21 cellular contexts compared by ENCODE assay signal in the genomic region with DNA sequence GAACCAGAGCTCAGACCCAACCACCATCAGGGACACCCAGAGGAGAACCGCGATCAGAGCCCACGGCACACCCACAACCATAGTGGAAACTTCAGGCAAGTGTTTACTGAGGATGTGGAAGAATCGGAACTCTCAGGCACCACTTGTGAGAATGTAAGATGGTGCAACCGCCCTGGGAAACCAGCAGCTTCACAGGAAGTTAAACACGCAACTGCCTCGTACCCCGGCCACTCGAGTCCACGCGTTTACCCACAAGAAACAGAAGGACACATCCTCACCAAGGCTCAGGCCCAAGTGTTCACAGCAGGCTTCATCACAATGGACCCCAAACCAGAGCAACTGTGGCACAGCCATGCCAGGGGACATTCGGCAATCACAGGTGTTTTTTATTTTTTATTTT. TPM values are rescaled to one million over a fixed set of nuclear protein-coding genes. Genes with fewer than 3 reads are reported as not detected.
DNase-seq lines count a peak whose midpoint lies in the region; ATAC-seq, FAIRE-seq and TF ChIP-seq lines count a peak whose summit lies in the region.
"Had no signal": no experiment of that assay in that cellular context is flagged by ENCODE, and none has a peak within 500 bp of the region (broad histone marks: within the 10 kb centered on the region; RNA-seq: fewer than 3 reads in every experiment).

No MANE protein-coding gene starts in this region.

- no peak overlapping the region for H4K91ac ChIP-seq in mesenchymal stem cell (ENCODE audit: low read length)

- no peak overlapping the region for H2BK120ac ChIP-seq in mesenchymal stem cell (ENCODE audit: low read depth, low read length)

- no peaks in the 10 kb centered on the region for H3K79me1 ChIP-seq in mesenchymal stem cell (replicated peaks; ENCODE audit: low read length, poor library complexity, severe bottlenecking)

- peak overlapping the region in 1 of 2 experiments; percentile 13 for H3K4ac ChIP-seq in mesenchymal stem cell (ENCODE audit: low read depth in 1 of 2, low read length in 2 of 2)

- no peaks in the 10 kb centered on the region for H3K79me2 ChIP-seq in astrocyte (ENCODE audit: insufficient read depth, low read length)

- H3K4me1 ChIP-seq in left ventricle myocardium inferior (peaks cover 16% of the 10 kb centered on the region), astrocyte (ENCODE audit: insufficient read depth, low read length) (peaks cover 18% of the 10 kb centered on the region), mesenchymal stem cell (ENCODE audit: control insufficient read depth, insufficient read depth, low read depth, low read length) (peaks cover 19% of the 10 kb centered on the region), upper lobe of left lung (peaks cover 0 to 8% (median 0%) of the 10 kb centered on the region in 4 donors)
- H3K4me1 ChIP-seq: A549 had no signal

- WGBS in mesenchymal stem cell = 93% methylated on average over 12 of the region's 12 CpGs
- WGBS in upper lobe of left lung, 2 donors = 61 to 79% methylated on average over 12 of the region's 12 CpGs

- H3K9me3 ChIP-seq in left ventricle myocardium inferior (replicated peaks) (no peaks in the 10 kb centered on the region), astrocyte (ENCODE audit: insufficient read depth, low read depth, low read length) (no peaks in the 10 kb centered on the region), mesenchymal stem cell (ENCODE audit: control insufficient read depth, low read length) (no peaks in the 10 kb centered on the region), upper lobe of left lung (no peaks in the 10 kb centered on the region)
- H3K9me3 ChIP-seq: A549 had no signal

- peak overlapping the region in 1 of 2 experiments; percentile 84 for H3K18ac ChIP-seq in mesenchymal stem cell (ENCODE audit: low read depth in 1 of 2, low read length in 2 of 2)

- H4K8ac ChIP-seq in mesenchymal stem cell (ENCODE audit: low read length) = no peak overlapping the region

- H3K27ac Mint-ChIP-seq in astrocyte (ENCODE audit: unreplicated experiment) = no peak overlapping the region
- no peak overlapping the region for H3K27ac Mint-ChIP-seq in type B pancreatic cell
- H3K27ac Mint-ChIP-seq: HFFc6 had no signal

- H2AFZ ChIP-seq in astrocyte (ENCODE audit: low read depth, low read length) (peak overlapping the region; percentile 22), mesenchymal stem cell (ENCODE audit: low read depth, low read length) (no peak overlapping the region)
- H2AFZ ChIP-seq: PC-9 had no signal

- no peak for FAIRE-seq in astrocyte (lab: Jason Lieb, UNC)
- FAIRE-seq: A549, GM12878, GM18507 had no signal

- H3K9ac ChIP-seq in astrocyte (ENCODE audit: low read length) (no peak overlapping the region), mesenchymal stem cell (ENCODE audit: low read length) (no peak overlapping the region)
- H3K9ac ChIP-seq: KMS-11 had no signal

- H3K9me3 Mint-ChIP-seq in astrocyte (ENCODE audit: unreplicated experiment) (no peaks in the 10 kb centered on the region), type B pancreatic cell (no peaks in the 10 kb centered on the region)
- H3K9me3 Mint-ChIP-seq: HFFc6 had no signal

- H2BK12ac ChIP-seq in mesenchymal stem cell (ENCODE audit: low read length in 2 of 2) = peak overlapping the region; percentile 29 to 95

- H3K14ac ChIP-seq in mesenchymal stem cell (ENCODE audit: low read length in 2 of 2) = no peak overlapping the region

- ATAC-seq in left cardiac atrium (no peak), upper lobe of left lung (ENCODE audit: low FRiP score in 2 of 2) (no peak), GM21717 (IDR thresholded peaks at IDR 0.05; ENCODE audit: unreplicated experiment) (no peak)
- ATAC-seq: A549, GM12878 had no signal

- peak overlapping the region; percentile 23 for H2AK5ac ChIP-seq in mesenchymal stem cell (ENCODE audit: low read length, severe bottlenecking)

- no peaks in the 10 kb centered on the region for H3K36me3 ChIP-seq in left ventricle myocardium inferior
- H3K36me3 ChIP-seq in astrocyte (ENCODE audit: insufficient read depth, low read length) = no peaks in the 10 kb centered on the region
- no peaks in the 10 kb centered on the region for H3K36me3 ChIP-seq in mesenchymal stem cell (ENCODE audit: control insufficient read depth in 1 of 2, insufficient read depth in 2 of 2, low read depth in 1 of 2, low read length in 2 of 2)
- H3K36me3 ChIP-seq in upper lobe of left lung = no peaks in the 10 kb centered on the region

- no peak for TF ChIP-seq CTCF in left ventricle myocardium inferior (IDR thresholded peaks at IDR 0.05; ENCODE audit: borderline replicate concordance)
- no peak for TF ChIP-seq CTCF in astrocyte (IDR thresholded peaks at IDR 0.05; ENCODE audit: insufficient read depth, low read depth, low read length)
- TF ChIP-seq CTCF in type B pancreatic cell (conservative IDR thresholded peaks at IDR 0.05) = no peak
- TF ChIP-seq CTCF in upper lobe of left lung (IDR thresholded peaks at IDR 0.05) = no peak

- H3K36me3 Mint-ChIP-seq in astrocyte (ENCODE audit: low read depth, unreplicated experiment) (no peaks in the 10 kb centered on the region), type B pancreatic cell (no peaks in the 10 kb centered on the region)

- TF ChIP-seq POLR2A in upper lobe of left lung (IDR thresholded peaks at IDR 0.05) = no peak

- H3K4me3 ChIP-seq in left ventricle myocardium inferior = no peak overlapping the region
- no peak overlapping the region for H3K4me3 ChIP-seq in astrocyte (ENCODE audit: insufficient read depth, low read depth, low read length)
- H3K4me3 ChIP-seq in mesenchymal stem cell (ENCODE audit: insufficient read depth in 1 of 2, low read depth in 1 of 2, low read length in 2 of 2) = no peak overlapping the region
- H3K4me3 ChIP-seq in upper lobe of left lung = no peak overlapping the region
- H3K4me3 ChIP-seq: A549, GM12878, PC-9 had no signal

- no peak for TF ChIP-seq EP300 in upper lobe of left lung (IDR thresholded peaks at IDR 0.05)

- H3K27ac ChIP-seq in left ventricle myocardium inferior (replicated peaks) = peak overlapping the region; percentile 47
- no peak overlapping the region for H3K27ac ChIP-seq in astrocyte (ENCODE audit: low read depth, low read length)
- H3K27ac ChIP-seq in mesenchymal stem cell (ENCODE audit: low read length, poor library complexity, severe bottlenecking) = no peak overlapping the region
- H3K27ac ChIP-seq in upper lobe of left lung = no peak overlapping the region
- H3K27ac ChIP-seq: A549, HL-60, KMS-11, PC-9 had no signal

- no peak overlapping the region for H3K4me3 Mint-ChIP-seq in astrocyte (ENCODE audit: unreplicated experiment)
- H3K4me3 Mint-ChIP-seq in type B pancreatic cell = no peak overlapping the region
- H3K4me3 Mint-ChIP-seq: HFFc6 had no signal

- H4K20me1 ChIP-seq in astrocyte (ENCODE audit: insufficient read depth, low read length) = no peaks in the 10 kb centered on the region

- intact Hi-C loops in left ventricle myocardium inferior (cut with micrococcal nuclease) (no loop called here), left cardiac atrium (cut with DNase I) (no loop called here)

- no peak overlapping the region for H3K23ac ChIP-seq in mesenchymal stem cell (ENCODE audit: low read length in 2 of 2)

- H2BK5ac ChIP-seq in mesenchymal stem cell (ENCODE audit: low read depth, low read length, poor library complexity, severe bottlenecking) = no peak overlapping the region

- H3K4me2 ChIP-seq in astrocyte (ENCODE audit: low read length) (no peak overlapping the region), mesenchymal stem cell (ENCODE audit: low read length, poor library complexity, severe bottlenecking) (no peak overlapping the region)
- H3K4me2 ChIP-seq: A549, KMS-11, PC-9 had no signal

- DNase-seq in left ventricle myocardium inferior (no peak), left cardiac atrium (no peak), astrocyte (ENCODE audit: low read depth) (no peak), mesenchymal stem cell (no peak), type B pancreatic cell (ENCODE audit: extremely low spot score, unreplicated experiment) (peak; percentile 39), cerebellar nuclear complex (lab: John Stamatoyannopoulos, UW) (no peak), upper lobe of left lung (no peak)
- DNase-seq: AML-193, DMS79, HFFc6, NCI-H1105 treated with DMSO at 0.1 percent for 48 hours, NCI-H187, NCI-H2171 treated with DMSO at 0.1 percent for 48 hours, NCI-H774, PC-9 had no signal

- H3K27me3 Mint-ChIP-seq in astrocyte (ENCODE audit: low read depth, unreplicated experiment) (peaks cover 4% of the 10 kb centered on the region), type B pancreatic cell (peaks cover 7% of the 10 kb centered on the region)

- no peaks in the 10 kb centered on the region for H3K27me3 ChIP-seq in left ventricle myocardium inferior (ENCODE audit: low read depth)
- H3K27me3 ChIP-seq in astrocyte (ENCODE audit: insufficient read depth, low read length) = no peaks in the 10 kb centered on the region
- H3K27me3 ChIP-seq in mesenchymal stem cell (ENCODE audit: control insufficient read depth in 1 of 2, insufficient read depth in 1 of 2, low read length in 2 of 2) = no peaks in the 10 kb centered on the region
- no peaks in the 10 kb centered on the region for H3K27me3 ChIP-seq in upper lobe of left lung

- H2BK15ac ChIP-seq in mesenchymal stem cell (ENCODE audit: low read depth, poor library complexity, severe bottlenecking) = no peak overlapping the region

- H3K4me1 Mint-ChIP-seq in astrocyte (ENCODE audit: low read depth, unreplicated experiment) = peaks cover 3% of the 10 kb centered on the region
- peaks cover 4% of the 10 kb centered on the region for H3K4me1 Mint-ChIP-seq in type B pancreatic cell (ENCODE audit: unreplicated experiment)

RNA-seq across cellular contexts. Expression of a gene that starts 51.4 kb away (rescaled TPM):
- total RNA-seq in left ventricle myocardium inferior (157 TPM), left cardiac atrium (100 to 1,000 TPM; 330 to 350 TPM), astrocyte (120 and 194 TPM in 2 replicates), type B pancreatic cell (ENCODE audit: low replicate concordance) (23.8 and 114 TPM in 2 replicates), upper lobe of left lung (100 to 1,000 TPM; 105 to 522 (median 304) TPM)
- polyA plus RNA-seq in mesenchymal stem cell (2013, experiment 1 of 2) = 1,409 TPM
- polyA plus RNA-seq in mesenchymal stem cell (2013, experiment 2 of 2) = 1,389 TPM
